9 cellular contexts compared by ENCODE assay signal in genomic region chr3:13301295-13301987, GRCh38.
DNase-seq lines count a peak whose midpoint lies in the region; ATAC-seq and TF ChIP-seq lines count a peak whose summit lies in the region.
"Had no signal": no experiment of that assay in that cellular context is flagged by ENCODE, and none has a peak within 500 bp of the region (broad histone marks: within the 10 kb centered on the region; RNA-seq: fewer than 3 reads in every experiment).

No MANE protein-coding gene starts in this region.

- peaks cover 0 to 5% (median 0%) of the 10 kb centered on the region in 3 donors for H3K27me3 ChIP-seq in sigmoid colon

- no peaks in the 10 kb centered on the region for H3K36me3 ChIP-seq in sigmoid colon

- DNase-seq in EL (peak; percentile 67), SK-MEL-5 (ENCODE audit: low read depth, low spot score) (peak; percentile 17), iPS DF 4.7 (ENCODE audit: extremely low read depth, low spot score) (peak; percentile 93), GF-D8 (lab: John Stamatoyannopoulos, UW) (no peak), sigmoid colon (no peak), cortex of kidney (lab: John Stamatoyannopoulos, UW) (no peak)

- 36 to 39% methylated on average over 13 of the region's 13 CpGs for WGBS in sigmoid colon, 2 donors

- no peaks in the 10 kb centered on the region for H3K9me3 ChIP-seq in sigmoid colon

- in situ Hi-C loops in SK-MEL-5 (cut with HindIII; ENCODE audit: low pct_unique_long_range_greater_than_20kb, low sequenced_read_pairs), result no loop called here

- intact Hi-C loops in sigmoid colon (cut with DNase I), result no loop called here

- no peak overlapping the region for H3K27ac ChIP-seq in sigmoid colon
- H3K27ac ChIP-seq: KMS-11 had no signal

- no peak for TF ChIP-seq CTCF in sigmoid colon (IDR thresholded peaks at IDR 0.05)

- TF ChIP-seq EP300 in sigmoid colon (IDR thresholded peaks at IDR 0.05), result no peak

- no peaks in the 10 kb centered on the region for H3K4me1 ChIP-seq in sigmoid colon

- no peak for TF ChIP-seq POLR2A in sigmoid colon (IDR thresholded peaks at IDR 0.05)

- no peak overlapping the region for H3K4me3 ChIP-seq in sigmoid colon

- ATAC-seq in HG03159 (IDR thresholded peaks at IDR 0.05; ENCODE audit: unreplicated experiment) (peak; percentile 48), HG03025 (IDR thresholded peaks at IDR 0.05; ENCODE audit: low FRiP score, unreplicated experiment) (no peak)

Comparison
In these comparisons a context has a peak if more than half of its experiments do, and no peak if none do; other contexts are left out.
1. DNase-seq: peak in EL (single experiment), SK-MEL-5 (single experiment) and iPS DF 4.7 (single experiment); none in GF-D8 (single experiment), sigmoid colon (single experiment) and cortex of kidney (single experiment).